Comparison of ENCODE assay signal across 8 cellular contexts in the genomic region with DNA sequence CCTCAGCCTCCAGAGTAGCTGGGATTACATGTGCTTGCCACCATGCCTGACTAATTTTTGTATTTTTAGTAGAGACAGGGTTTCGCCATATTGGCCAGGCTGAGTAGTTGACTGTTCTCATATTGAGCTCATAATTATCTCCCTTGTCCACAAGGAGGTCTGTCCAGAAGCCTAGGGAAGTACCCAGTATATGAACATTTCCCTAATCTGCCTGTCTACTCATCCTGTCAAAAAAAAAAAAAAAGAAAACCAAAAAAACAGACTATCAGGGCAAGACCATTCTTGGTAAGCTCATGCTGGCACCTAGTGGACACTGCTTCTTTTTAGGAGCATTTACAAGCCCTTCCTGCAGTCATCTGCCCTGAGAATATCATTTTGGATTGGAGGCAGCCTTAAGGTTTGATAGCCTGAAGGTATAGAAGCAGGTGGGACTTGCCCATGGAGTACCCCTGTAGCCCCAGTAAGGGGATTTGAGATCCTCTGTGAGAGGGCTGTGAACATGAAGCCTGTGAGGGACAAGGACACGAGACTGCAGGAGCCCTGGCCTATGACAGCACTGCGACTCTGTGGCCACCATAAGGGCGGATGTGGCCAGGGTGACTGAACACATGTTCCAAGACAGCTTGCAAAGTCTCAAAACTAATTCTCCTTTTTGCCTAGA. TPM values are rescaled to one million over a fixed set of nuclear protein-coding genes. Genes with fewer than 3 reads are reported as not detected.
DNase-seq lines count a peak whose midpoint lies in the region; ATAC-seq and TF ChIP-seq lines count a peak whose summit lies in the region.

No MANE protein-coding gene starts in this region.

- ATAC-seq in GM18867 (IDR thresholded peaks at IDR 0.05; ENCODE audit: unreplicated experiment) (peak; percentile 72), HG03045 (IDR thresholded peaks at IDR 0.05; ENCODE audit: unreplicated experiment) (peak; percentile 67), esophagus mucosa (peak; percentile 59)

- H3K27me3 Mint-ChIP-seq in nephron (ENCODE audit: low read depth) (peaks cover 16% of the 10 kb centered on the region), mesothelial cell of epicardium (ENCODE audit: low read depth) (peaks cover 6% of the 10 kb centered on the region)

- TF ChIP-seq CTCF in BJ (IDR thresholded peaks at IDR 0.05; ENCODE audit: insufficient read depth, low read depth, low read length) (peak; percentile 64), nephron (IDR thresholded peaks at IDR 0.05; ENCODE audit: unreplicated experiment in 3 of 3) (peak; percentile 26 to 48 (median 29)), mesothelial cell of epicardium (IDR thresholded peaks at IDR 0.05; ENCODE audit: unreplicated experiment) (no peak)

- no peak overlapping the region for H3K4me3 Mint-ChIP-seq in nephron
- no peak overlapping the region for H3K4me3 Mint-ChIP-seq in mesothelial cell of epicardium

- H3K36me3 Mint-ChIP-seq in nephron (ENCODE audit: low read depth) (no peaks in the 10 kb centered on the region), mesothelial cell of epicardium (no peaks in the 10 kb centered on the region)

- H3K36me3 ChIP-seq in BJ (ENCODE audit: control insufficient read depth, insufficient read depth, low read length): no peaks in the 10 kb centered on the region

- H3K4me3 ChIP-seq in BJ (ENCODE audit: low read depth, low read length): no peak overlapping the region

- no peak overlapping the region for H3K27ac Mint-ChIP-seq in nephron
- no peak overlapping the region for H3K27ac Mint-ChIP-seq in mesothelial cell of epicardium

- H3K9me3 Mint-ChIP-seq in nephron: no peaks in the 10 kb centered on the region
- H3K9me3 Mint-ChIP-seq in mesothelial cell of epicardium: no peaks in the 10 kb centered on the region

- CTCF ChIA-PET in BJ (lab: Yijun Ruan, JAX): interaction anchor here (0.8 to 6.5 kb wide), 11 partner anchors 10 to 254 kb away, joined by 3 to 41 read pairs (median 5); a partner anchor contains a TSS

- H3K4me1 Mint-ChIP-seq in nephron: peaks cover 5% of the 10 kb centered on the region
- peaks cover 7% of the 10 kb centered on the region for H3K4me1 Mint-ChIP-seq in mesothelial cell of epicardium

- POLR2A ChIA-PET in BJ (lab: Charles Lee): no interaction called here

- no peaks in the 10 kb centered on the region for H3K27me3 ChIP-seq in BJ (ENCODE audit: control insufficient read depth, insufficient read depth, low read length)

- no peak for DNase-seq in BJ (ENCODE audit: low read depth)
- DNase-seq in NCI-H460 (ENCODE audit: extremely low read depth, low read depth): peak; percentile 62
- DNase-seq in activated CD4-positive, alpha-beta T cell treated with anti-CD3 and anti-CD28 coated beads, Interleukin-2, amount 50 U/mL, for 1 hour: peak; percentile 12
- no peak for DNase-seq in mesothelial cell of epicardium (ENCODE audit: low spot score in 2 of 2, unreplicated experiment in 2 of 2)

RNA-seq across cellular contexts. Expression of a gene that starts 10.8 kb away (rescaled TPM):
- polyA plus RNA-seq in BJ (2011; rRNA removed): 28.1 and 34.1 TPM in 2 replicates
- 6.1 and 7.4 TPM in 2 replicates for polyA minus RNA-seq in BJ (2011; rRNA and poly(A)+ RNA removed)
- total RNA-seq in NCI-H460 (2014; rRNA removed; shearing (Covaris generic)): 98.7 and 101 TPM in 2 replicates
- polyA plus RNA-seq in NCI-H460 (2014; cell fraction: nucleus; rRNA removed): 145 and 152 TPM in 2 replicates
- total RNA-seq in esophagus mucosa (13.0 TPM), mesothelial cell of epicardium (23.5 to 28.7 TPM (median 26.0 TPM) in 3 replicates)

RNA-seq across cellular contexts. Expression of a gene that starts 17.4 kb away (rescaled TPM):
- polyA plus RNA-seq in BJ (2011; rRNA removed): 1.5 and 2.6 TPM in 2 replicates
- 1.3 and 1.4 TPM in 2 replicates for polyA minus RNA-seq in BJ (2011; rRNA and poly(A)+ RNA removed)
- total RNA-seq in NCI-H460 (2014; rRNA removed; shearing (Covaris generic)): 0.97 and 2.0 TPM in 2 replicates
- polyA plus RNA-seq in NCI-H460 (2014; cell fraction: nucleus; rRNA removed): 1.1 and 2.1 TPM in 2 replicates
- total RNA-seq in esophagus mucosa: 0.72 TPM
- total RNA-seq in mesothelial cell of epicardium: 0.47 to 0.62 TPM (median 0.59 TPM) in 3 replicates

RNA-seq across cellular contexts. Expression of a gene that starts 27.4 kb away (rescaled TPM):
- 22.2 and 34.0 TPM in 2 replicates for polyA plus RNA-seq in BJ (2011; rRNA removed)
- polyA minus RNA-seq in BJ (2011; rRNA and poly(A)+ RNA removed): 15.0 and 17.3 TPM in 2 replicates
- 53.6 and 56.4 TPM in 2 replicates for total RNA-seq in NCI-H460 (2014; rRNA removed; shearing (Covaris generic))
- 29.7 and 30.7 TPM in 2 replicates for polyA plus RNA-seq in NCI-H460 (2014; cell fraction: nucleus; rRNA removed)
- 11.4 TPM for total RNA-seq in esophagus mucosa
- total RNA-seq in mesothelial cell of epicardium: 26.1 to 28.0 TPM (median 27.4 TPM) in 3 replicates

RNA-seq across cellular contexts. Expression of a gene that starts 31.7 kb away (rescaled TPM):
- 0.97 and 2.0 TPM in 2 replicates for polyA plus RNA-seq in BJ (2011; rRNA removed)
- 1.3 and 1.6 TPM in 2 replicates for polyA minus RNA-seq in BJ (2011; rRNA and poly(A)+ RNA removed)
- 0.17 and 0.20 TPM in 2 replicates for total RNA-seq in NCI-H460 (2014; rRNA removed; shearing (Covaris generic))
- not detected in 2 replicates for polyA plus RNA-seq in NCI-H460 (2014; cell fraction: nucleus; rRNA removed)
- 0.56 TPM for total RNA-seq in esophagus mucosa
- total RNA-seq in mesothelial cell of epicardium: not detected in 3 replicates

Comparison
In these comparisons a context has a peak if more than half of its experiments do, and no peak if none do; other contexts are left out.
1. DNase-seq: peak in NCI-H460 (single experiment) and activated CD4-positive, alpha-beta T cell treated with anti-CD3 and anti-CD28 coated beads, Interleukin-2, amount 50 U/mL, for 1 hour (single experiment); none in BJ (single experiment) and mesothelial cell of epicardium (0 of 2).
2. Peak in every context shown above with its lines, with median percentiles within 50 percentile points of each other: ATAC-seq.